23 cellular contexts compared by ENCODE assay signal in the genomic region with DNA sequence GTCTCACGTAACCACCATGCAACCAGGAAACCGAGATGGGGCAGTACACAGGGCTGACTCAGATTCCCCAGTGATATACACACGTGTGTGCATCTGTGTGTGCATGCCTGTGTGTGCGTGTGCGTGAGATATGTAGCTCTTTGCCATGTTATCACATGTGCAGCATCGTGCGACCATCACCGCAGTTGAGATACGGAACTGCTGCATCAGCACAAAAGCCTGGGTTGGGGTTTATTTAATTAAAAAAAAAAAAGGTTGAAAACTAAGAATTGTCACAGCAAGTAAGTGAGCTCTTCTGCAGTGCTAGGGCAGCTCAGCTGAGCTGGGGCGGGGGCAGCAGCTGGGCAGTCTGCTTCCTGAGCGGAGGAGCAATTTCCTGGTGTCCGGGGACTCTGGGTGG.
"Had no signal": no experiment of that assay in that cellular context is flagged by ENCODE, and none has a peak within 500 bp of the region (broad histone marks: within the 10 kb centered on the region; RNA-seq: fewer than 3 reads in every experiment).

No MANE protein-coding gene starts in this region.

- H3K4me3 ChIP-seq: SJSA1, SK-N-MC had no signal

- H3K27ac Mint-ChIP-seq: T-cell had no signal

- H3K36me3 Mint-ChIP-seq: T-cell had no signal

- H3K9me3 ChIP-seq: SJSA1 had no signal

- ATAC-seq: T-cell had no signal

- H3K4me1 Mint-ChIP-seq: T-cell had no signal

- H3K4me3 Mint-ChIP-seq: T-cell had no signal

- DNase-seq: Kasumi-1, MM.1S, NCI-H1092 treated with DMSO at 0.1 percent for 48 hours, NCI-H1436, NCI-H187, NCI-H2029, NCI-H2081 treated with DMSO at 0.1 percent for 48 hours, NCI-H2171, NCI-H226, NCI-H446, NCI-H510A, NCI-H69, NCI-H774, Right ventricle myocardium superior, SIG-M5, SW 1271, T-cell had no signal

- H3K9ac ChIP-seq: KMS-11 had no signal

- FAIRE-seq: HTR-8/SVneo, RCC 7860 had no signal

- H3K36me3 ChIP-seq: SJSA1 had no signal

- H3K4me2 ChIP-seq: KMS-11 had no signal

- H3K27ac ChIP-seq: HL-60, KMS-11, SJSA1, SK-N-MC had no signal
